ENCODE assay signal across 2 cellular contexts in genomic region chr2:55018619-55019018, GRCh38.
TF ChIP-seq lines count a peak whose summit lies in the region.

No MANE protein-coding gene starts in this region.

TF ChIP-seq in GM23338, 12 proteins besides CTCF, POLR2A, EP300 and RAD21:
- TF ChIP-seq NANOG (IDR thresholded peaks at IDR 0.05; ENCODE audit: borderline replicate concordance) = no peak
- TF ChIP-seq ZNF331 (CRISPR knock-in tag; IDR thresholded peaks at IDR 0.05; ENCODE audit: low read depth) = no peak
- TF ChIP-seq STAT1 (IDR thresholded peaks at IDR 0.05; ENCODE audit: unreplicated experiment) = no peak

TF ChIP-seq in H1, 55 proteins besides CTCF, POLR2A, EP300 and RAD21:
- TF ChIP-seq USF2 (IDR thresholded peaks at IDR 0.05; ENCODE audit: low read length) (no peak), NRF1 (IDR thresholded peaks at IDR 0.05; ENCODE audit: low read depth, low read length) (no peak), EZH2 (IDR thresholded peaks at IDR 0.05; ENCODE audit: low read depth, low read length, severe bottlenecking) (no peak), RNF2 (IDR thresholded peaks at IDR 0.05; ENCODE audit: borderline replicate concordance, low read depth, low read length, missing control alignments, poor library complexity, severe bottlenecking) (no peak), NANOG (IDR thresholded peaks at IDR 0.05; ENCODE audit: insufficient read depth, low read depth, low read length, poor library complexity, severe bottlenecking) (no peak), SIX5 (IDR thresholded peaks at IDR 0.05; ENCODE audit: low read depth, low read length) (no peak), ATF3 (IDR thresholded peaks at IDR 0.05; ENCODE audit: insufficient read depth, low read depth, low read length) (no peak), JUND (IDR thresholded peaks at IDR 0.05; ENCODE audit: low read length) (no peak), CBX5 (IDR thresholded peaks at IDR 0.05; ENCODE audit: low read depth, low read length) (no peak), BRCA1 (IDR thresholded peaks at IDR 0.05; ENCODE audit: low read depth, low read length) (no peak), BCL11A (IDR thresholded peaks at IDR 0.05; ENCODE audit: low read depth in 2 of 2, low read length in 2 of 2) (no peak), KDM1A (IDR thresholded peaks at IDR 0.05; ENCODE audit: borderline replicate concordance, low read length) (no peak), SAP30 (IDR thresholded peaks at IDR 0.05; ENCODE audit: insufficient read depth, insufficient replicate concordance, low read length) (no peak), BACH1 (IDR thresholded peaks at IDR 0.05; ENCODE audit: low read length) (no peak), CHD2 (IDR thresholded peaks at IDR 0.05; ENCODE audit: low read length) (no peak), CREB1 (IDR thresholded peaks at IDR 0.05) (no peak), ASH2L (IDR thresholded peaks at IDR 0.05; ENCODE audit: low read length) (no peak)
- TF ChIP-seq, protein P1, sequence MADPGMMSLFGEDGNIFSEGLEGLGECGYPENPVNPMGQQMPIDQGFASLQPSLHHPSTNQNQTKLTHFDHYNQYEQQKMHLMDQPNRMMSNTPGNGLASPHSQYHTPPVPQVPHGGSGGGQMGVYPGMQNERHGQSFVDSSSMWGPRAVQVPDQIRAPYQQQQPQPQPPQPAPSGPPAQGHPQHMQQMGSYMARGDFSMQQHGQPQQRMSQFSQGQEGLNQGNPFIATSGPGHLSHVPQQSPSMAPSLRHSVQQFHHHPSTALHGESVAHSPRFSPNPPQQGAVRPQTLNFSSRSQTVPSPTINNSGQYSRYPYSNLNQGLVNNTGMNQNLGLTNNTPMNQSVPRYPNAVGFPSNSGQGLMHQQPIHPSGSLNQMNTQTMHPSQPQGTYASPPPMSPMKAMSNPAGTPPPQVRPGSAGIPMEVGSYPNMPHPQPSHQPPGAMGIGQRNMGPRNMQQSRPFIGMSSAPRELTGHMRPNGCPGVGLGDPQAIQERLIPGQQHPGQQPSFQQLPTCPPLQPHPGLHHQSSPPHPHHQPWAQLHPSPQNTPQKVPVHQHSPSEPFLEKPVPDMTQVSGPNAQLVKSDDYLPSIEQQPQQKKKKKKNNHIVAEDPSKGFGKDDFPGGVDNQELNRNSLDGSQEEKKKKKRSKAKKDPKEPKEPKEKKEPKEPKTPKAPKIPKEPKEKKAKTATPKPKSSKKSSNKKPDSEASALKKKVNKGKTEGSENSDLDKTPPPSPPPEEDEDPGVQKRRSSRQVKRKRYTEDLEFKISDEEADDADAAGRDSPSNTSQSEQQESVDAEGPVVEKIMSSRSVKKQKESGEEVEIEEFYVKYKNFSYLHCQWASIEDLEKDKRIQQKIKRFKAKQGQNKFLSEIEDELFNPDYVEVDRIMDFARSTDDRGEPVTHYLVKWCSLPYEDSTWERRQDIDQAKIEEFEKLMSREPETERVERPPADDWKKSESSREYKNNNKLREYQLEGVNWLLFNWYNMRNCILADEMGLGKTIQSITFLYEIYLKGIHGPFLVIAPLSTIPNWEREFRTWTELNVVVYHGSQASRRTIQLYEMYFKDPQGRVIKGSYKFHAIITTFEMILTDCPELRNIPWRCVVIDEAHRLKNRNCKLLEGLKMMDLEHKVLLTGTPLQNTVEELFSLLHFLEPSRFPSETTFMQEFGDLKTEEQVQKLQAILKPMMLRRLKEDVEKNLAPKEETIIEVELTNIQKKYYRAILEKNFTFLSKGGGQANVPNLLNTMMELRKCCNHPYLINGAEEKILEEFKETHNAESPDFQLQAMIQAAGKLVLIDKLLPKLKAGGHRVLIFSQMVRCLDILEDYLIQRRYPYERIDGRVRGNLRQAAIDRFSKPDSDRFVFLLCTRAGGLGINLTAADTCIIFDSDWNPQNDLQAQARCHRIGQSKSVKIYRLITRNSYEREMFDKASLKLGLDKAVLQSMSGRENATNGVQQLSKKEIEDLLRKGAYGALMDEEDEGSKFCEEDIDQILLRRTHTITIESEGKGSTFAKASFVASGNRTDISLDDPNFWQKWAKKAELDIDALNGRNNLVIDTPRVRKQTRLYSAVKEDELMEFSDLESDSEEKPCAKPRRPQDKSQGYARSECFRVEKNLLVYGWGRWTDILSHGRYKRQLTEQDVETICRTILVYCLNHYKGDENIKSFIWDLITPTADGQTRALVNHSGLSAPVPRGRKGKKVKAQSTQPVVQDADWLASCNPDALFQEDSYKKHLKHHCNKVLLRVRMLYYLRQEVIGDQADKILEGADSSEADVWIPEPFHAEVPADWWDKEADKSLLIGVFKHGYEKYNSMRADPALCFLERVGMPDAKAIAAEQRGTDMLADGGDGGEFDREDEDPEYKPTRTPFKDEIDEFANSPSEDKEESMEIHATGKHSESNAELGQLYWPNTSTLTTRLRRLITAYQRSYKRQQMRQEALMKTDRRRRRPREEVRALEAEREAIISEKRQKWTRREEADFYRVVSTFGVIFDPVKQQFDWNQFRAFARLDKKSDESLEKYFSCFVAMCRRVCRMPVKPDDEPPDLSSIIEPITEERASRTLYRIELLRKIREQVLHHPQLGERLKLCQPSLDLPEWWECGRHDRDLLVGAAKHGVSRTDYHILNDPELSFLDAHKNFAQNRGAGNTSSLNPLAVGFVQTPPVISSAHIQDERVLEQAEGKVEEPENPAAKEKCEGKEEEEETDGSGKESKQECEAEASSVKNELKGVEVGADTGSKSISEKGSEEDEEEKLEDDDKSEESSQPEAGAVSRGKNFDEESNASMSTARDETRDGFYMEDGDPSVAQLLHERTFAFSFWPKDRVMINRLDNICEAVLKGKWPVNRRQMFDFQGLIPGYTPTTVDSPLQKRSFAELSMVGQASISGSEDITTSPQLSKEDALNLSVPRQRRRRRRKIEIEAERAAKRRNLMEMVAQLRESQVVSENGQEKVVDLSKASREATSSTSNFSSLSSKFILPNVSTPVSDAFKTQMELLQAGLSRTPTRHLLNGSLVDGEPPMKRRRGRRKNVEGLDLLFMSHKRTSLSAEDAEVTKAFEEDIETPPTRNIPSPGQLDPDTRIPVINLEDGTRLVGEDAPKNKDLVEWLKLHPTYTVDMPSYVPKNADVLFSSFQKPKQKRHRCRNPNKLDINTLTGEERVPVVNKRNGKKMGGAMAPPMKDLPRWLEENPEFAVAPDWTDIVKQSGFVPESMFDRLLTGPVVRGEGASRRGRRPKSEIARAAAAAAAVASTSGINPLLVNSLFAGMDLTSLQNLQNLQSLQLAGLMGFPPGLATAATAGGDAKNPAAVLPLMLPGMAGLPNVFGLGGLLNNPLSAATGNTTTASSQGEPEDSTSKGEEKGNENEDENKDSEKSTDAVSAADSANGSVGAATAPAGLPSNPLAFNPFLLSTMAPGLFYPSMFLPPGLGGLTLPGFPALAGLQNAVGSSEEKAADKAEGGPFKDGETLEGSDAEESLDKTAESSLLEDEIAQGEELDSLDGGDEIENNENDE (IDR thresholded peaks at IDR 0.05; ENCODE audit: insufficient replicate concordance, low read length) = no peak
